In genomic region chr5:134053840-134054338, GRCh38 we compare ENCODE assay signal across 9 cellular contexts. TPM values are rescaled to one million over a fixed set of nuclear protein-coding genes. Genes with fewer than 3 reads are reported as not detected.
DNase-seq lines count a peak whose midpoint lies in the region; ATAC-seq and TF ChIP-seq lines count a peak whose summit lies in the region.
"Had no signal": no experiment of that assay in that cellular context is flagged by ENCODE, and none has a peak within 500 bp of the region (broad histone marks: within the 10 kb centered on the region; RNA-seq: fewer than 3 reads in every experiment).

No MANE protein-coding gene starts in this region.

- H3K36me3 Mint-ChIP-seq in activated naive CD4-positive, alpha-beta T cell treated with anti-CD3 and anti-CD28 coated beads for 36 hours (ENCODE audit: low read depth) = no peaks in the 10 kb centered on the region

- H3K9me3 Mint-ChIP-seq in activated naive CD4-positive, alpha-beta T cell treated with anti-CD3 and anti-CD28 coated beads for 36 hours = no peaks in the 10 kb centered on the region

- H3K27me3 ChIP-seq in tibial nerve = no peaks in the 10 kb centered on the region

- WGBS in tibial nerve, 2 donors = 28 to 29% methylated on average over 5 of the region's 5 CpGs

- CTCF ChIA-PET in activated naive CD4-positive, alpha-beta T cell treated with anti-CD3 and anti-CD28 coated beads for 36 hours (lab: Charles Lee) = interaction anchor here (0.6 to 12.6 kb wide), 10 partner anchors 10 to 88 kb away, joined by 3 to 99 read pairs (median 4); no protein-coding TSS in a partner anchor

- no peak for DNase-seq in activated naive CD4-positive, alpha-beta T cell treated with anti-CD3 and anti-CD28 coated beads for 36 hours
- DNase-seq in activated naive CD4-positive, alpha-beta T cell treated with anti-CD3 and anti-CD28 coated beads, Interleukin-2, amount 50 U/mL, for 16 hours = no peak
- peak; percentile 58 for DNase-seq in SK-N-MC (ENCODE audit: low read depth, low spot score)
- DNase-seq in fibroblast of pulmonary artery (ENCODE audit: low read depth) = peak; percentile 91
- no peak for DNase-seq in tibial nerve (ENCODE audit: low spot score in 2 of 2)
- no peak for DNase-seq in AG08396 (ENCODE audit: low spot score)
- no peak for DNase-seq in activated CD4-positive, CD25-positive, alpha-beta regulatory T cell (lab: John Stamatoyannopoulos, UW)
- DNase-seq: stimulated activated CD8-positive, alpha-beta memory T cell treated with anti-CD3 and anti-CD28 coated beads, Interleukin-4, amount 100 ng/mL, for 48 hours had no signal

- H3K4me3 ChIP-seq in SK-N-MC = peak overlapping the region; percentile 50
- H3K4me3 ChIP-seq in fibroblast of pulmonary artery (replicated peaks; ENCODE audit: low read depth, low read length) = no peak overlapping the region
- no peak overlapping the region for H3K4me3 ChIP-seq in tibial nerve

- ATAC-seq in HG03469 (IDR thresholded peaks at IDR 0.05; ENCODE audit: unreplicated experiment) = no peak

- H3K9me3 ChIP-seq in SK-N-MC (ENCODE audit: low read depth, low read length) (no peaks in the 10 kb centered on the region), tibial nerve (no peaks in the 10 kb centered on the region)

- peak overlapping the region; percentile 65 for H3K27ac Mint-ChIP-seq in activated naive CD4-positive, alpha-beta T cell treated with anti-CD3 and anti-CD28 coated beads for 36 hours

- H3K4me3 Mint-ChIP-seq in activated naive CD4-positive, alpha-beta T cell treated with anti-CD3 and anti-CD28 coated beads for 36 hours = no peak overlapping the region

- no peak for TF ChIP-seq POLR2A in tibial nerve (IDR thresholded peaks at IDR 0.05)

- H3K4me1 ChIP-seq in tibial nerve = peaks cover 0 to 40% (median 19%) of the 10 kb centered on the region in 4 donors

- H3K4me1 Mint-ChIP-seq in activated naive CD4-positive, alpha-beta T cell treated with anti-CD3 and anti-CD28 coated beads for 36 hours (ENCODE audit: low read depth) = peaks cover 52% of the 10 kb centered on the region

- H3K27ac ChIP-seq in SK-N-MC (peak overlapping the region; percentile 10; the same call in 1 of the 2 replicates), tibial nerve (peak overlapping the region; percentile 48 to 96 (median 76))

- H3K27me3 Mint-ChIP-seq in activated naive CD4-positive, alpha-beta T cell treated with anti-CD3 and anti-CD28 coated beads for 36 hours (ENCODE audit: low read depth) = no peaks in the 10 kb centered on the region

- intact Hi-C loops in activated naive CD4-positive, alpha-beta T cell treated with anti-CD3 and anti-CD28 coated beads for 36 hours (cut with micrococcal nuclease) = loop anchor here (1.0 kb wide), 2 partner anchors 14 to 46 kb away; no protein-coding TSS in a partner anchor

- H3K36me3 ChIP-seq in SK-N-MC (ENCODE audit: insufficient read depth, low read length) = no peaks in the 10 kb centered on the region
- H3K36me3 ChIP-seq in tibial nerve = no peaks in the 10 kb centered on the region

- peak in 1 of 2 donors; percentile 64 for TF ChIP-seq EP300 in tibial nerve (IDR thresholded peaks at IDR 0.05)

- TF ChIP-seq CTCF in fibroblast of pulmonary artery (IDR thresholded peaks at IDR 0.05; ENCODE audit: low read length, missing control alignments) (no peak), tibial nerve (IDR thresholded peaks at IDR 0.05) (no peak)

- no peak overlapping the region for H3K9ac ChIP-seq in SK-N-MC (ENCODE audit: insufficient read length)

RNA-seq across cellular contexts. Expression of gene VDAC1, which starts 49.1 kb away (rescaled TPM):
- 100 to 1,000 TPM; 485 to 513 TPM for total RNA-seq in activated naive CD4-positive, alpha-beta T cell treated with anti-CD3 and anti-CD28 coated beads for 36 hours
- 100 to 1,000 TPM in 1 of 4 donors, 10 to 100 TPM in 3; 64.7 to 103 (median 71.9) TPM for total RNA-seq in tibial nerve

Comparison
In these comparisons a context has a peak if more than half of its experiments do, and no peak if none do; other contexts are left out.
1. DNase-seq: peak in SK-N-MC (single experiment) and fibroblast of pulmonary artery (single experiment); none in activated naive CD4-positive, alpha-beta T cell treated with anti-CD3 and anti-CD28 coated beads for 36 hours (single experiment), activated naive CD4-positive, alpha-beta T cell treated with anti-CD3 and anti-CD28 coated beads, Interleukin-2, amount 50 U/mL, for 16 hours (single experiment), tibial nerve (0 of 2), AG08396 (single experiment) and activated CD4-positive, CD25-positive, alpha-beta regulatory T cell (0 of 4).
2. RNA of gene VDAC1, which starts 49.1 kb away (total RNA-seq): 485 to 513 TPM in activated naive CD4-positive, alpha-beta T cell treated with anti-CD3 and anti-CD28 coated beads for 36 hours; 64.7 to 103 TPM in tibial nerve; every median in the first group is over 4 times any median in the second.